ENCODE assay signal across 9 cellular contexts in the genomic region with DNA sequence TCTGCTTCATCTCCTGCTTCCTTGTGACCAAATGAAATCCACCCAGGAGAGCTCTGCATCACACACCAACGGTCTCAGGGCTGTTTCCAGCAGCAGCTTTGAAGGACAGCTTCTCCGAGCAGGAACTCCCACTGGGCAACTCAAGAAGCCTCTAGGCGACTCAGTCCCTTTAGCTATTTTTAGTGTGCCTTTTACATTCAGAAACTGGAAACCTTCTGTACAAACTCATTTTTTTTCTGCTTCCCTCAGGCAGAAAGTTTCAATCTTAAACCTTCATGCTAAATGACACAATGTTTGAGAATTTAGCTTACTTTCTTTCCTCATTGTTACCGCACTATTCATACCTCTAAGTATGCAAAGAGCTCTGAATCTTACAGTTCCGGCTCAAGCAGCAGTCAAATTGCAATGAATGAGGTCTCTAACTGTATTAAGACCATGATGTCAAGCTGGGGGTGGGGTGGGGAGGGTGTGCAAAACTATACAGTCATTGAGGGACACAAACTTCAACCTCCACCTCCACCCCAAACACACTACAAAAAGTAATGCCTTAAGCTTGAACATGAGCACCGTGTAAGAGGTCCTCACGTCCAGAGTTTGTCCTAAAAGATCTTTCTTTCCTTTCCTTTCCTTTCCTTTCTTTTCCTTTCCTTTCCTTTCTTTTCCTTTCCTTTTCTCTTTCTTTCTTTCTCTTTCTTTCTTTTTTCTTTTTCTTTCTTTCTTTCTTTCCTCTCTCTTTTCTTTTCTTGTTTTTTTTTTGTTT. TPM values are rescaled to one million over a fixed set of nuclear protein-coding genes. Genes with fewer than 3 reads are reported as not detected.
A peak's percentile ranks its signal among the peaks of the same experiment; 100 is the strongest.
DNase-seq lines count a peak whose midpoint lies in the region; ATAC-seq and TF ChIP-seq lines count a peak whose summit lies in the region.
"Had no signal": no experiment of that assay in that cellular context is flagged by ENCODE, and none has a peak within 500 bp of the region (broad histone marks: within the 10 kb centered on the region; RNA-seq: fewer than 3 reads in every experiment).

No MANE protein-coding gene starts in this region.

- H3K9me3 ChIP-seq in HEK293 (ENCODE audit: control insufficient read depth, insufficient read depth, low read depth, low read length) (no peaks in the 10 kb centered on the region), NT2/D1 (ENCODE audit: insufficient read depth, low read length) (no peaks in the 10 kb centered on the region)

- H3K9ac ChIP-seq in NT2/D1 (ENCODE audit: insufficient read length, low read depth) = peak overlapping the region; percentile 50

- peaks cover 9% of the 10 kb centered on the region for H3K27me3 Mint-ChIP-seq in activated CD8-positive, alpha-beta T cell treated with anti-CD3 and anti-CD28 coated beads for 36 hours
- H3K27me3 Mint-ChIP-seq in activated CD8-positive, alpha-beta T cell treated with anti-CD3 and anti-CD28 coated beads, Interleukin-2, amount 10 ng/mL, durations not matched to agents 7 days and 5 days (ENCODE audit: low read depth) = peaks cover 2% of the 10 kb centered on the region

- H3K36me3 Mint-ChIP-seq in activated CD8-positive, alpha-beta T cell treated with anti-CD3 and anti-CD28 coated beads for 36 hours (ENCODE audit: low read depth) = no peaks in the 10 kb centered on the region
- no peaks in the 10 kb centered on the region for H3K36me3 Mint-ChIP-seq in activated CD8-positive, alpha-beta T cell treated with anti-CD3 and anti-CD28 coated beads, Interleukin-2, amount 10 ng/mL, durations not matched to agents 7 days and 5 days (ENCODE audit: low read depth)

- peak; percentile 59 for ATAC-seq in activated CD8-positive, alpha-beta T cell treated with anti-CD3 and anti-CD28 coated beads for 36 hours
- ATAC-seq in activated CD8-positive, alpha-beta T cell treated with anti-CD3 and anti-CD28 coated beads, Interleukin-2, amount 10 ng/mL, durations not matched to agents 7 days and 5 days = no peak

- H3K4me3 Mint-ChIP-seq in activated CD8-positive, alpha-beta T cell treated with anti-CD3 and anti-CD28 coated beads for 36 hours = no peak overlapping the region
- no peak overlapping the region for H3K4me3 Mint-ChIP-seq in activated CD8-positive, alpha-beta T cell treated with anti-CD3 and anti-CD28 coated beads, Interleukin-2, amount 10 ng/mL, durations not matched to agents 7 days and 5 days
- H3K4me3 Mint-ChIP-seq: central memory CD8-positive, alpha-beta T cell had no signal

- peak; percentile 64 for DNase-seq in activated CD8-positive, alpha-beta T cell treated with anti-CD3 and anti-CD28 coated beads for 36 hours
- DNase-seq in activated CD8-positive, alpha-beta T cell treated with anti-CD3 and anti-CD28 coated beads, Interleukin-2, amount 10 ng/mL, durations not matched to agents 7 days and 5 days = no peak
- DNase-seq in NT2/D1 (ENCODE audit: low read depth, low spot score) (no peak), fibroblast of the aortic adventitia (ENCODE audit: low read depth) (peak; percentile 85), NCI-H446 (lab: John Stamatoyannopoulos, UW) (no peak), ecto neural progenitor cell (ENCODE audit: low spot score) (no peak), head of caudate nucleus (no peak)

- no peak for TF ChIP-seq CTCF in activated CD8-positive, alpha-beta T cell treated with anti-CD3 and anti-CD28 coated beads for 36 hours (IDR thresholded peaks at IDR 0.05)
- TF ChIP-seq CTCF in HEK293 (tag by site-specific recombination; IDR thresholded peaks at IDR 0.05) = no peak
- no peak for TF ChIP-seq CTCF in fibroblast of the aortic adventitia (IDR thresholded peaks at IDR 0.05; ENCODE audit: insufficient read depth, low read length)

- H3K4me1 ChIP-seq in HEK293 (ENCODE audit: control insufficient read depth, insufficient read depth, low read length) (peaks cover 13% of the 10 kb centered on the region), NT2/D1 (ENCODE audit: insufficient read depth, insufficient read length) (no peaks in the 10 kb centered on the region)

- H3K36me3 ChIP-seq in HEK293 (ENCODE audit: control insufficient read depth in 2 of 2, insufficient read depth in 1 of 2, low read length in 2 of 2) (no peaks in the 10 kb centered on the region), NT2/D1 (ENCODE audit: insufficient read depth, insufficient read length, low read length) (no peaks in the 10 kb centered on the region)

- no peaks in the 10 kb centered on the region for H3K27me3 ChIP-seq in NT2/D1 (ENCODE audit: insufficient read depth, insufficient read length)

- no peak overlapping the region for H3K27ac ChIP-seq in HEK293 (ENCODE audit: extremely low read depth, low read depth, low read length)

- no peaks in the 10 kb centered on the region for H3K9me3 Mint-ChIP-seq in activated CD8-positive, alpha-beta T cell treated with anti-CD3 and anti-CD28 coated beads for 36 hours
- no peaks in the 10 kb centered on the region for H3K9me3 Mint-ChIP-seq in activated CD8-positive, alpha-beta T cell treated with anti-CD3 and anti-CD28 coated beads, Interleukin-2, amount 10 ng/mL, durations not matched to agents 7 days and 5 days (ENCODE audit: insufficient read depth)
- H3K9me3 Mint-ChIP-seq: central memory CD8-positive, alpha-beta T cell had no signal

- H3K4me3 ChIP-seq in HEK293 (ENCODE audit: low read depth, low read length) (no peak overlapping the region), NT2/D1 (ENCODE audit: insufficient read length, low read depth) (no peak overlapping the region), fibroblast of the aortic adventitia (ENCODE audit: low read depth, low read length) (peak overlapping the region; percentile 34)

- CTCF ChIA-PET in activated CD8-positive, alpha-beta T cell treated with anti-CD3 and anti-CD28 coated beads for 36 hours (lab: Charles Lee) = interaction anchor here (0.8 to 1.8 kb wide), 4 partner anchors 8 to 588 kb away, joined by 3 to 11 read pairs (median 6); no protein-coding TSS in a partner anchor
- CTCF ChIA-PET in activated CD8-positive, alpha-beta T cell treated with anti-CD3 and anti-CD28 coated beads, Interleukin-2, amount 10 ng/mL, durations not matched to agents 7 days and 5 days (lab: Charles Lee) = interaction anchor here (0.7 to 2.2 kb wide), 10 partner anchors 8 to 920 kb away, joined by 3 to 20 read pairs (median 4); no protein-coding TSS in a partner anchor
- CTCF ChIA-PET in HEK293 (lab: Yijun Ruan, JAX) = interaction anchor here (0.6 to 2.1 kb wide), 9 partner anchors 9 to 608 kb away, joined by 3 to 13 read pairs (median 4); no protein-coding TSS in a partner anchor

- POLR2A ChIA-PET in activated CD8-positive, alpha-beta T cell treated with anti-CD3 and anti-CD28 coated beads for 36 hours (lab: Charles Lee) = interaction anchor here (1.0 to 1.4 kb wide), 4 partner anchors 15 to 111 kb away, joined by 3 to 4 read pairs (median 3); no protein-coding TSS in a partner anchor
- POLR2A ChIA-PET in activated CD8-positive, alpha-beta T cell treated with anti-CD3 and anti-CD28 coated beads, Interleukin-2, amount 10 ng/mL, durations not matched to agents 7 days and 5 days (lab: Charles Lee) = no interaction called here
- POLR2A ChIA-PET in HEK293 (lab: Yijun Ruan, JAX) = interaction anchor here (0.6 to 1.1 kb wide), 6 partner anchors 115 to 598 kb away, joined by 3 to 8 read pairs (median 4); no protein-coding TSS in a partner anchor

- H3K27ac Mint-ChIP-seq in activated CD8-positive, alpha-beta T cell treated with anti-CD3 and anti-CD28 coated beads for 36 hours = peak overlapping the region; percentile 84
- no peak overlapping the region for H3K27ac Mint-ChIP-seq in activated CD8-positive, alpha-beta T cell treated with anti-CD3 and anti-CD28 coated beads, Interleukin-2, amount 10 ng/mL, durations not matched to agents 7 days and 5 days

- intact Hi-C loops in activated CD8-positive, alpha-beta T cell treated with anti-CD3 and anti-CD28 coated beads for 36 hours (cut with micrococcal nuclease) = loop anchor here (5.0 to 10.0 kb wide), 3 partner anchors 349 to 582 kb away; no protein-coding TSS in a partner anchor
- intact Hi-C loops in head of caudate nucleus (cut with DNase I) = no loop called here

- peaks cover 50% of the 10 kb centered on the region for H3K4me1 Mint-ChIP-seq in activated CD8-positive, alpha-beta T cell treated with anti-CD3 and anti-CD28 coated beads for 36 hours (ENCODE audit: low read depth)
- peaks cover 35% of the 10 kb centered on the region for H3K4me1 Mint-ChIP-seq in activated CD8-positive, alpha-beta T cell treated with anti-CD3 and anti-CD28 coated beads, Interleukin-2, amount 10 ng/mL, durations not matched to agents 7 days and 5 days (ENCODE audit: low read depth)

TF ChIP-seq in HEK293, 187 proteins besides CTCF, POLR2A, EP300 and RAD21 (continues in another document):
- no peak for TF ChIP-seq ZNF558 (tag by site-specific recombination; IDR thresholded peaks at IDR 0.05)
- TF ChIP-seq, protein P1, sequence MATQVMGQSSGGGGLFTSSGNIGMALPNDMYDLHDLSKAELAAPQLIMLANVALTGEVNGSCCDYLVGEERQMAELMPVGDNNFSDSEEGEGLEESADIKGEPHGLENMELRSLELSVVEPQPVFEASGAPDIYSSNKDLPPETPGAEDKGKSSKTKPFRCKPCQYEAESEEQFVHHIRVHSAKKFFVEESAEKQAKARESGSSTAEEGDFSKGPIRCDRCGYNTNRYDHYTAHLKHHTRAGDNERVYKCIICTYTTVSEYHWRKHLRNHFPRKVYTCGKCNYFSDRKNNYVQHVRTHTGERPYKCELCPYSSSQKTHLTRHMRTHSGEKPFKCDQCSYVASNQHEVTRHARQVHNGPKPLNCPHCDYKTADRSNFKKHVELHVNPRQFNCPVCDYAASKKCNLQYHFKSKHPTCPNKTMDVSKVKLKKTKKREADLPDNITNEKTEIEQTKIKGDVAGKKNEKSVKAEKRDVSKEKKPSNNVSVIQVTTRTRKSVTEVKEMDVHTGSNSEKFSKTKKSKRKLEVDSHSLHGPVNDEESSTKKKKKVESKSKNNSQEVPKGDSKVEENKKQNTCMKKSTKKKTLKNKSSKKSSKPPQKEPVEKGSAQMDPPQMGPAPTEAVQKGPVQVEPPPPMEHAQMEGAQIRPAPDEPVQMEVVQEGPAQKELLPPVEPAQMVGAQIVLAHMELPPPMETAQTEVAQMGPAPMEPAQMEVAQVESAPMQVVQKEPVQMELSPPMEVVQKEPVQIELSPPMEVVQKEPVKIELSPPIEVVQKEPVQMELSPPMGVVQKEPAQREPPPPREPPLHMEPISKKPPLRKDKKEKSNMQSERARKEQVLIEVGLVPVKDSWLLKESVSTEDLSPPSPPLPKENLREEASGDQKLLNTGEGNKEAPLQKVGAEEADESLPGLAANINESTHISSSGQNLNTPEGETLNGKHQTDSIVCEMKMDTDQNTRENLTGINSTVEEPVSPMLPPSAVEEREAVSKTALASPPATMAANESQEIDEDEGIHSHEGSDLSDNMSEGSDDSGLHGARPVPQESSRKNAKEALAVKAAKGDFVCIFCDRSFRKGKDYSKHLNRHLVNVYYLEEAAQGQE (tag by site-specific recombination; IDR thresholded peaks at IDR 0.05) = peak; percentile 35; the same call in 1 of the 2 replicates

RNA-seq across cellular contexts. Expression of gene TARBP1, which starts 16.4 kb away (rescaled TPM):
- 10 to 100 TPM; 53.9 to 61.3 TPM for total RNA-seq in activated CD8-positive, alpha-beta T cell treated with anti-CD3 and anti-CD28 coated beads for 36 hours
- 10 to 100 TPM; 35.7 TPM for total RNA-seq in activated CD8-positive, alpha-beta T cell treated with anti-CD3 and anti-CD28 coated beads, Interleukin-2, amount 10 ng/mL, durations not matched to agents 7 days and 5 days
- total RNA-seq in fibroblast of the aortic adventitia (ENCODE audit: low replicate concordance) = 12.0 and 22.2 TPM in 2 replicates

Comparison
In these comparisons a context has a peak if more than half of its experiments do, and no peak if none do; other contexts are left out.
1. DNase-seq: peak in activated CD8-positive, alpha-beta T cell treated with anti-CD3 and anti-CD28 coated beads for 36 hours (single experiment) and fibroblast of the aortic adventitia (single experiment); none in activated CD8-positive, alpha-beta T cell treated with anti-CD3 and anti-CD28 coated beads, Interleukin-2, amount 10 ng/mL, durations not matched to agents 7 days and 5 days (single experiment), NT2/D1 (single experiment), NCI-H446 (0 of 2), ecto neural progenitor cell (single experiment) and head of caudate nucleus (0 of 42).